In the genomic region with DNA sequence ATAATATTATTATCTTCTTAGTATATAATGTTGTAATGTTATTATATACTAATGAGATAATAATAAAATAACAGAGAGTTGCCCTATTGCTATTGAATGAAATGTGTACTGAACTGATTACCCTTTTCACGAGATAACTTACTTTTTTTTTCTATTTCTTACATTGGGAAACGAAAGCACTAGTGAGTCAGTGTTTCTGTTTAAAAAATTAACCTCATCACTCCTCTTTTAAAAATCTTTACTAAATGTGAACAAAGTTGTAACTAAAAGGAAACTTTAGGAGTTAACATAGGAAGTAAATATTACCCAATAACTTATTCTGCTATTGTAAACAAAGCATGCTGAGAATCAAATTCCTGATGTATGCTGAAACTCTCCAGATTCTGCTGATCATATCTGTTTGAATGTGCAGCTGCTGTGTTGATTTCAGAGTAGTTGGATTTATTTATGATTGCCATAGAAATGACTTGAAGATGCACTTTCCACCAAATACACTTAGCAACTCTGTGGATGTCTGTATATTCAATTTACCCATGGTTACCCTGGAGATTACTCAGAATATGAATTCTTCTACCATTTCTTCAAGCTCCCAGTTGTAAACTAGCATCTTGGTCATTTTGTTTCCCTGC, we compare ENCODE assay signal across 20 cellular contexts.
DNase-seq lines count a peak whose midpoint lies in the region; ATAC-seq, FAIRE-seq and TF ChIP-seq lines count a peak whose summit lies in the region.
"Had no signal": no experiment of that assay in that cellular context is flagged by ENCODE, and none has a peak within 500 bp of the region (broad histone marks: within the 10 kb centered on the region; RNA-seq: fewer than 3 reads in every experiment).

No MANE protein-coding gene starts in this region.

- H3K27me3 Mint-ChIP-seq in HFFc6 (ENCODE audit: insufficient read depth) = no peaks in the 10 kb centered on the region
- H3K27me3 Mint-ChIP-seq: IgD-negative memory B cell had no signal

- H3K4me3 ChIP-seq in AG04450 (ENCODE audit: low read depth, low read length) = no peak overlapping the region
- no peak overlapping the region for H3K4me3 ChIP-seq in brain microvascular endothelial cell (ENCODE audit: low read depth, low read length)
- H3K4me3 ChIP-seq: Peyer's patch, right atrium auricular region had no signal

- TF ChIP-seq CTCF in AG04450 (IDR thresholded peaks at IDR 0.05; ENCODE audit: low read depth, low read length) (no peak), HFFc6 (IDR thresholded peaks at IDR 0.05) (no peak), brain microvascular endothelial cell (IDR thresholded peaks at IDR 0.05; ENCODE audit: low read depth, low read length, missing control alignments) (no peak)

- no peaks in the 10 kb centered on the region for H3K9me3 Mint-ChIP-seq in HFFc6
- H3K9me3 Mint-ChIP-seq: mesothelial cell of epicardium, WTC11 had no signal

- POLR2A ChIA-PET in AG04450 (lab: Yijun Ruan, JAX) = no interaction called here

- peaks cover 9% of the 10 kb centered on the region for H3K4me1 Mint-ChIP-seq in HFFc6 (ENCODE audit: low read depth)
- H3K4me1 Mint-ChIP-seq: IgD-negative memory B cell, mesothelial cell of epicardium, WTC11 had no signal

- in situ Hi-C loops in brain microvascular endothelial cell (cut with HindIII; ENCODE audit: low pct_ligation_motif_present, low sequenced_read_pairs) = no loop called here

- H3K36me3 Mint-ChIP-seq in HFFc6 (ENCODE audit: low read depth) = no peaks in the 10 kb centered on the region
- H3K36me3 Mint-ChIP-seq: IgD-negative memory B cell, mesothelial cell of epicardium, WTC11 had no signal

- H3K4me3 Mint-ChIP-seq in HFFc6 = peak overlapping the region; percentile 64
- H3K4me3 Mint-ChIP-seq: IgD-negative memory B cell, mesothelial cell of epicardium, WTC11 had no signal

- H3K27ac ChIP-seq in AG04450 (ENCODE audit: low read depth, low read length) = no peak overlapping the region
- H3K27ac ChIP-seq in brain microvascular endothelial cell = peak overlapping the region; percentile 37
- H3K27ac ChIP-seq: neutrophil, right atrium auricular region had no signal

- DNase-seq in AG04450 (ENCODE audit: low read depth, low spot score) (peak; percentile 62), HFFc6 (peak; percentile 68), brain microvascular endothelial cell (peak; percentile 53), hepatic stellate cell (ENCODE audit: low spot score) (peak; percentile 30), NCI-H2029 (lab: John Stamatoyannopoulos, UW) (no peak), GM19239 (ENCODE audit: insufficient read length, low spot score) (no peak)
- DNase-seq: activated CD8-positive, alpha-beta memory T cell treated with anti-CD3 and anti-CD28 coated beads for 24 hours; kidney; MV-4-11; NCI-H1930; NCI-H526 treated with DMSO at 0.1 percent for 48 hours; Peyer's patch; stimulated activated CD4-positive, alpha-beta T cell treated with anti-CD3 and anti-CD28 coated beads, Interleukin-2, amount 100 ng/mL, for 24 hours had no signal

- peak overlapping the region; percentile 79 for H3K27ac Mint-ChIP-seq in HFFc6
- H3K27ac Mint-ChIP-seq: IgD-negative memory B cell, mesothelial cell of epicardium, WTC11 had no signal

- CTCF ChIA-PET in AG04450 (lab: Charles Lee) = no interaction called here

- ATAC-seq in HG02885 (IDR thresholded peaks at IDR 0.05; ENCODE audit: poor library complexity, unreplicated experiment) (no peak), HG02870 (IDR thresholded peaks at IDR 0.05; ENCODE audit: unreplicated experiment) (no peak)
- ATAC-seq: WTC11 had no signal

- H3K9me3 ChIP-seq in AG04450 (ENCODE audit: control insufficient read depth, insufficient read depth, low read length) = no peaks in the 10 kb centered on the region
- H3K9me3 ChIP-seq: neutrophil, Peyer's patch, right atrium auricular region had no signal

- no peaks in the 10 kb centered on the region for H3K27me3 ChIP-seq in AG04450 (ENCODE audit: control insufficient read depth, insufficient read depth, low read length)
- no peaks in the 10 kb centered on the region for H3K27me3 ChIP-seq in brain microvascular endothelial cell (replicated peaks)
- H3K27me3 ChIP-seq: neutrophil, Peyer's patch, right atrium auricular region had no signal

- no peaks in the 10 kb centered on the region for H3K36me3 ChIP-seq in brain microvascular endothelial cell (replicated peaks)
- H3K36me3 ChIP-seq: neutrophil, Peyer's patch, right atrium auricular region had no signal

- FAIRE-seq in GM19239 (lab: Jason Lieb, UNC) = no peak
- FAIRE-seq: kidney had no signal

Comparison
In these comparisons a context has a peak if more than half of its experiments do, and no peak if none do; other contexts are left out.
1. DNase-seq: peak in AG04450 (single experiment), HFFc6 (single experiment), brain microvascular endothelial cell (single experiment) and hepatic stellate cell (single experiment); none in NCI-H2029 (single experiment) and GM19239 (single experiment).